8 cellular contexts compared by ENCODE assay signal in genomic region chr18:14178691-14179196, GRCh38.
DNase-seq lines count a peak whose midpoint lies in the region; ATAC-seq lines count a peak whose summit lies in the region.
"Not testable (repeated sequence)": the region's sequence is repeated elsewhere in the genome, so short reads cannot be mapped to it uniquely, and the experiment has no call there.

No MANE protein-coding gene starts in this region.

- ATAC-seq in GM18868 (IDR thresholded peaks at IDR 0.05; ENCODE audit: unreplicated experiment) (peak; percentile 92), HG03045 (IDR thresholded peaks at IDR 0.05; ENCODE audit: unreplicated experiment) (peak; percentile 83)

- DNase-seq in AG08396 (ENCODE audit: low spot score) (peak; percentile 13), NCI-H2171 (lab: John Stamatoyannopoulos, UW) (peak; percentile 47), caudate nucleus (lab: John Stamatoyannopoulos, UW) (peak in 53 of 61 donors; percentile 8 to 79 (median 49)), iris pigment epithelial cell (ENCODE audit: low read depth) (peak; percentile 15)
- peak; percentile 49 to 63 for DNase-seq in activated CD4-positive, alpha-beta T cell treated with anti-CD3 and anti-CD28 coated beads for 24 hours (ENCODE audit: low read depth in 2 of 2)
- DNase-seq in stimulated activated CD4-positive, alpha-beta T cell treated with anti-CD3 and anti-CD28 coated beads, Interleukin-1b, Interleukin-23, amount 100 ng/mL, for 1 hour (ENCODE audit: low read depth in 2 of 2), result peak; percentile 48 to 50

- H3K27ac ChIP-seq in caudate nucleus (ENCODE audit: low read depth, low read length), result not testable (repeated sequence)
